In genomic region chr5:104347119-104347708, GRCh38 we compare ENCODE assay signal across 10 cellular contexts.
DNase-seq lines count a peak whose midpoint lies in the region; ATAC-seq, FAIRE-seq and TF ChIP-seq lines count a peak whose summit lies in the region.
"Had no signal": no experiment of that assay in that cellular context is flagged by ENCODE, and none has a peak within 500 bp of the region (broad histone marks: within the 10 kb centered on the region; RNA-seq: fewer than 3 reads in every experiment).

No MANE protein-coding gene starts in this region.

- no TSS peak for BruUV-seq in MCF 10A (replicated peaks; lab: Mats Ljungman, UMichigan)

- H3K27ac ChIP-seq in breast epithelium (no peak overlapping the region), kidney (ENCODE audit: low read depth in 2 of 2, low read length in 2 of 2) (no peak overlapping the region)
- no peak overlapping the region for H3K27ac ChIP-seq in CD4-positive, alpha-beta memory T cell (ENCODE audit: low read depth, low read length)

- H3K4me3 ChIP-seq in breast epithelium (no peak overlapping the region), kidney (ENCODE audit: low read length in 2 of 2) (no peak overlapping the region)
- H3K4me3 ChIP-seq in CD4-positive, alpha-beta memory T cell (ENCODE audit: low read length in 2 of 2), result no peak overlapping the region

- H3K27me3 Mint-ChIP-seq in MCF 10A (ENCODE audit: insufficient read depth, unreplicated experiment), result no peaks in the 10 kb centered on the region
- H3K27me3 Mint-ChIP-seq in CD4-positive, alpha-beta memory T cell, result no peaks in the 10 kb centered on the region
- H3K27me3 Mint-ChIP-seq: CD4-positive, CD25-positive, alpha-beta regulatory T cell had no signal

- H3K9ac ChIP-seq in kidney (ENCODE audit: low read length in 2 of 2), result no peak overlapping the region

- H3K9me3 Mint-ChIP-seq in MCF 10A (ENCODE audit: unreplicated experiment), result no peaks in the 10 kb centered on the region
- peaks cover 0 to 8% (median 4%) of the 10 kb centered on the region in 8 donors for H3K9me3 Mint-ChIP-seq in CD4-positive, alpha-beta memory T cell

- H3K36me3 ChIP-seq in breast epithelium (no peaks in the 10 kb centered on the region), kidney (ENCODE audit: control insufficient read depth in 1 of 2, insufficient read depth in 2 of 2, low read length in 2 of 2) (no peaks in the 10 kb centered on the region)
- H3K36me3 ChIP-seq in CD4-positive, alpha-beta memory T cell (ENCODE audit: insufficient read depth, low read length), result no peaks in the 10 kb centered on the region

- POLR2A ChIA-PET in MCF 10A (lab: Yijun Ruan, JAX), result interaction anchor here (0.6 kb wide), 2 partner anchors 157 to 274 kb away, joined by 3 read pairs; no protein-coding TSS in a partner anchor
- POLR2A ChIA-PET in CD4-positive, alpha-beta memory T cell (lab: Charles Lee; ENCODE audit: partially characterized antibody), result no interaction called here

- H3K27ac Mint-ChIP-seq in MCF 10A (ENCODE audit: low read depth, unreplicated experiment), result no peak overlapping the region
- no peak overlapping the region for H3K27ac Mint-ChIP-seq in CD4-positive, alpha-beta memory T cell
- H3K27ac Mint-ChIP-seq: CD4-positive, CD25-positive, alpha-beta regulatory T cell had no signal

- peaks cover 15% of the 10 kb centered on the region for H3K4me1 Mint-ChIP-seq in MCF 10A (ENCODE audit: insufficient read depth, unreplicated experiment)
- H3K4me1 Mint-ChIP-seq in CD4-positive, alpha-beta memory T cell, result no peaks in the 10 kb centered on the region
- H3K4me1 Mint-ChIP-seq: CD4-positive, CD25-positive, alpha-beta regulatory T cell had no signal

- H3K9me3 ChIP-seq in breast epithelium (no peaks in the 10 kb centered on the region), kidney (ENCODE audit: control insufficient read depth in 1 of 2, low read length in 2 of 2) (no peaks in the 10 kb centered on the region)
- H3K9me3 ChIP-seq in CD4-positive, alpha-beta memory T cell (ENCODE audit: control insufficient read depth in 1 of 2, low read length in 2 of 2), result no peaks in the 10 kb centered on the region

- H3K27me3 ChIP-seq in breast epithelium, result no peaks in the 10 kb centered on the region
- no peaks in the 10 kb centered on the region for H3K27me3 ChIP-seq in CD4-positive, alpha-beta memory T cell (ENCODE audit: insufficient read depth, low read length)

- peak; percentile 38 for TF ChIP-seq CTCF in MCF 10A (IDR thresholded peaks at IDR 0.05; ENCODE audit: unreplicated experiment)
- no peak for TF ChIP-seq CTCF in breast epithelium (IDR thresholded peaks at IDR 0.05)
- TF ChIP-seq CTCF in kidney (IDR thresholded peaks at IDR 0.05; ENCODE audit: borderline replicate concordance, extremely low read depth, insufficient read depth), result no peak

- DNase-seq in MCF 10A (ENCODE audit: unreplicated experiment), result peak; percentile 57
- DNase-seq in breast epithelium (ENCODE audit: low spot score in 2 of 2), result no peak
- DNase-seq in RPMI7951 (ENCODE audit: low read depth), result peak; percentile 13
- DNase-seq in fibroblast of peridontal ligament (ENCODE audit: extremely low read depth), result peak; percentile 69
- no peak for DNase-seq in hepatic stellate cell (ENCODE audit: low spot score)
- DNase-seq in CD4-positive, alpha-beta memory T cell, result no peak
- no peak for DNase-seq in kidney
- DNase-seq: activated naive CD4-positive, alpha-beta T cell treated with anti-CD3 and anti-CD28 coated beads, Interleukin-2, amount 50 U/mL, for 16 hours; CD4-positive, CD25-positive, alpha-beta regulatory T cell had no signal

- ATAC-seq in HG03565 (IDR thresholded peaks at IDR 0.05; ENCODE audit: unreplicated experiment), result no peak

- no peak for TF ChIP-seq POLR2A in breast epithelium (IDR thresholded peaks at IDR 0.05)

- no peaks in the 10 kb centered on the region for H3K36me3 Mint-ChIP-seq in MCF 10A (ENCODE audit: insufficient read depth, unreplicated experiment)
- H3K36me3 Mint-ChIP-seq in CD4-positive, alpha-beta memory T cell, result no peaks in the 10 kb centered on the region
- H3K36me3 Mint-ChIP-seq: CD4-positive, CD25-positive, alpha-beta regulatory T cell had no signal

- intact Hi-C loops in MCF 10A (cut with micrococcal nuclease), result loop anchor here (5.0 to 10.0 kb wide), 3 partner anchors 65 to 1778 kb away; no protein-coding TSS in a partner anchor
- intact Hi-C loops in breast epithelium (cut with DNase I; ENCODE audit: low total_unique reads), result no loop called here
- intact Hi-C loops in CD4-positive, alpha-beta memory T cell (cut with micrococcal nuclease), result no loop called here
- intact Hi-C loops in kidney (cut with DNase I), result no loop called here

- H3K4me1 ChIP-seq in breast epithelium, result no peaks in the 10 kb centered on the region
- no peaks in the 10 kb centered on the region for H3K4me1 ChIP-seq in CD4-positive, alpha-beta memory T cell (ENCODE audit: insufficient read depth, low read length)
- no peaks in the 10 kb centered on the region for H3K4me1 ChIP-seq in kidney (ENCODE audit: control insufficient read depth in 1 of 2, insufficient read depth in 1 of 2, low read depth in 1 of 2, low read length in 2 of 2)

- no peak overlapping the region for H3K4me3 Mint-ChIP-seq in MCF 10A (ENCODE audit: unreplicated experiment)
- no peak overlapping the region for H3K4me3 Mint-ChIP-seq in CD4-positive, alpha-beta memory T cell
- H3K4me3 Mint-ChIP-seq: CD4-positive, CD25-positive, alpha-beta regulatory T cell had no signal

- no peak for FAIRE-seq in kidney (lab: Jason Lieb, UNC)

- CTCF ChIA-PET in MCF 10A (lab: Yijun Ruan, JAX), result interaction anchor here (0.6 to 1.5 kb wide), 7 partner anchors 10 to 1891 kb away, joined by 3 to 6 read pairs (median 4); no protein-coding TSS in a partner anchor
- CTCF ChIA-PET in CD4-positive, alpha-beta memory T cell (lab: Charles Lee; ENCODE audit: partially characterized antibody), result no interaction called here

Comparison
In these comparisons a context has a peak if more than half of its experiments do, and no peak if none do; other contexts are left out.
1. DNase-seq: peak in MCF 10A (single experiment), RPMI7951 (single experiment) and fibroblast of peridontal ligament (single experiment); none in breast epithelium (0 of 2), hepatic stellate cell (single experiment), CD4-positive, alpha-beta memory T cell (0 of 5) and kidney (single experiment).